10 cellular contexts compared by ENCODE assay signal in genomic region chr12:116863275-116863767, GRCh38. TPM values are rescaled to one million over a fixed set of nuclear protein-coding genes. Genes with fewer than 3 reads are reported as not detected.
DNase-seq lines count a peak whose midpoint lies in the region; FAIRE-seq and TF ChIP-seq lines count a peak whose summit lies in the region.
"Had no signal": no experiment of that assay in that cellular context is flagged by ENCODE, and none has a peak within 500 bp of the region (broad histone marks: within the 10 kb centered on the region; RNA-seq: fewer than 3 reads in every experiment).

No MANE protein-coding gene starts in this region.

- H3K36me3 Mint-ChIP-seq in osteocyte (ENCODE audit: unreplicated experiment), result no peaks in the 10 kb centered on the region

- H3K27ac Mint-ChIP-seq in osteocyte (ENCODE audit: unreplicated experiment), result no peak overlapping the region
- H3K27ac Mint-ChIP-seq: T-helper 1 cell treated with Interleukin-12 subunit alpha and Interleukin-12 subunit beta and Interleukin-4 antibody, amounts not matched to agents 30 μg/mL and 1 μg/mL, for 36 hours had no signal

- DNase-seq in NCI-H2196 (lab: John Stamatoyannopoulos, UW; ENCODE audit: unreplicated experiment), result peak; percentile 12
- DNase-seq in NCI-H2196 treated with DMSO at 0.1 percent for 48 hours (lab: John Stamatoyannopoulos, UW; ENCODE audit: unreplicated experiment), result no peak
- peak; percentile 44 for DNase-seq in HuH-7 (ENCODE audit: low spot score)
- DNase-seq in dermis blood vessel endothelial cell, result peak; percentile 30
- no peak for DNase-seq in osteocyte (ENCODE audit: extremely low spot score, unreplicated experiment)
- DNase-seq in medulla oblongata (ENCODE audit: extremely low spot score), result no peak
- DNase-seq in GM19238 (ENCODE audit: insufficient read length, low spot score), result no peak
- DNase-seq in frontal cortex (ENCODE audit: low spot score in 2 of 2), result no peak

- H3K27me3 Mint-ChIP-seq in osteocyte (ENCODE audit: unreplicated experiment), result peaks cover 16% of the 10 kb centered on the region

- H3K4me3 Mint-ChIP-seq in osteocyte (ENCODE audit: unreplicated experiment), result no peak overlapping the region
- H3K4me3 Mint-ChIP-seq: T-helper 1 cell treated with Interleukin-12 subunit alpha and Interleukin-12 subunit beta and Interleukin-4 antibody, amounts not matched to agents 30 μg/mL and 1 μg/mL, for 36 hours had no signal

- peak; percentile 43 for TF ChIP-seq CTCF in osteocyte (IDR thresholded peaks at IDR 0.05)

- peaks cover 14% of the 10 kb centered on the region for H3K4me1 Mint-ChIP-seq in osteocyte (ENCODE audit: unreplicated experiment)

- H3K9me3 Mint-ChIP-seq in osteocyte (ENCODE audit: unreplicated experiment), result no peaks in the 10 kb centered on the region
- H3K9me3 Mint-ChIP-seq: T-helper 1 cell treated with Interleukin-12 subunit alpha and Interleukin-12 subunit beta and Interleukin-4 antibody, amounts not matched to agents 30 μg/mL and 1 μg/mL, for 36 hours had no signal

- FAIRE-seq in frontal cortex (lab: Jason Lieb, UNC), result no peak
- FAIRE-seq: endometrium had no signal

RNA-seq across cellular contexts. Expression of gene HRK, which starts 17.9 kb away (rescaled TPM):
- not detected in 2 replicates for total RNA-seq in dermis blood vessel endothelial cell
- 0.10 TPM in 1 of 2 replicates, not detected in the other for total RNA-seq in osteocyte
- 0.41 TPM for total RNA-seq in frontal cortex

RNA-seq across cellular contexts. Expression of gene FBXW8, which starts 47.4 kb away (rescaled TPM):
- 15.5 and 16.0 TPM in 2 replicates for total RNA-seq in dermis blood vessel endothelial cell
- total RNA-seq in osteocyte, result 32.1 and 33.6 TPM in 2 replicates
- 7.7 TPM for total RNA-seq in frontal cortex

Comparison
In these comparisons a context has a peak if more than half of its experiments do, and no peak if none do; other contexts are left out.
1. DNase-seq: peak in NCI-H2196 (single experiment), HuH-7 (single experiment) and dermis blood vessel endothelial cell (single experiment); none in NCI-H2196 treated with DMSO at 0.1 percent for 48 hours (single experiment), osteocyte (single experiment), medulla oblongata (single experiment), GM19238 (single experiment) and frontal cortex (0 of 2).